Comparison of ENCODE assay signal across 14 cellular contexts in genomic region chr6:123770247-123770949, GRCh38. TPM values are rescaled to one million over a fixed set of nuclear protein-coding genes. Genes with fewer than 3 reads are reported as not detected.
A peak's percentile ranks its signal among the peaks of the same experiment; 100 is the strongest.
DNase-seq lines count a peak whose midpoint lies in the region; ATAC-seq and FAIRE-seq lines count a peak whose summit lies in the region.
"Had no signal": no experiment of that assay in that cellular context is flagged by ENCODE, and none has a peak within 500 bp of the region (broad histone marks: within the 10 kb centered on the region; RNA-seq: fewer than 3 reads in every experiment).

No MANE protein-coding gene starts in this region.

- H3K36me3 ChIP-seq in small intestine (ENCODE audit: control insufficient read depth in 2 of 2, insufficient read depth in 2 of 2, low read length in 2 of 2) = no peaks in the 10 kb centered on the region
- H3K36me3 ChIP-seq: BLaER1, ovary had no signal

- H3K4me1 Mint-ChIP-seq in activated naive CD4-positive, alpha-beta T cell treated with anti-CD3 and anti-CD28 coated beads for 36 hours (ENCODE audit: low read depth) = no peaks in the 10 kb centered on the region

- peak; percentile 53 for ATAC-seq in GM18909 (IDR thresholded peaks at IDR 0.05; ENCODE audit: poor library complexity, unreplicated experiment)
- ATAC-seq in HG02588 (IDR thresholded peaks at IDR 0.05; ENCODE audit: unreplicated experiment) = peak; percentile 69
- peak; percentile 74 for ATAC-seq in HG03469 (IDR thresholded peaks at IDR 0.05; ENCODE audit: unreplicated experiment)
- no peak for ATAC-seq in HG03095 (IDR thresholded peaks at IDR 0.05; ENCODE audit: unreplicated experiment)
- ATAC-seq: activated CD8-positive, alpha-beta T cell treated with anti-CD3 and anti-CD28 coated beads for 36 hours had no signal

- H3K36me3 Mint-ChIP-seq in activated naive CD4-positive, alpha-beta T cell treated with anti-CD3 and anti-CD28 coated beads for 36 hours (ENCODE audit: low read depth) = no peaks in the 10 kb centered on the region

- H3K27me3 Mint-ChIP-seq in activated naive CD4-positive, alpha-beta T cell treated with anti-CD3 and anti-CD28 coated beads for 36 hours (ENCODE audit: low read depth) = peaks cover 3% of the 10 kb centered on the region
- H3K27me3 Mint-ChIP-seq: activated CD8-positive, alpha-beta T cell treated with anti-CD3 and anti-CD28 coated beads for 36 hours had no signal

- H3K4me1 ChIP-seq in small intestine (ENCODE audit: control insufficient read depth in 2 of 2, insufficient read depth in 1 of 2, low read depth in 1 of 2, low read length in 1 of 2) = no peaks in the 10 kb centered on the region
- H3K4me1 ChIP-seq: BLaER1 had no signal

- no peaks in the 10 kb centered on the region for H3K9me3 Mint-ChIP-seq in activated naive CD4-positive, alpha-beta T cell treated with anti-CD3 and anti-CD28 coated beads for 36 hours
- H3K9me3 Mint-ChIP-seq: activated CD8-positive, alpha-beta T cell treated with anti-CD3 and anti-CD28 coated beads for 36 hours had no signal

- DNase-seq in iris pigment epithelial cell (ENCODE audit: low read depth) = peak; percentile 22
- DNase-seq in NCI-H1694 treated with DMSO at 0.1 percent for 48 hours (lab: John Stamatoyannopoulos, UW) = no peak
- no peak for DNase-seq in small intestine
- DNase-seq in activated naive CD4-positive, alpha-beta T cell treated with anti-CD3 and anti-CD28 coated beads for 36 hours = no peak
- DNase-seq: activated CD8-positive, alpha-beta T cell treated with anti-CD3 and anti-CD28 coated beads for 36 hours; NCI-H446 treated with DMSO at 0.1 percent for 48 hours; ovary; T1000 had no signal

- no peaks in the 10 kb centered on the region for H3K9me3 ChIP-seq in small intestine (ENCODE audit: control insufficient read depth, low read depth)
- H3K9me3 ChIP-seq: BLaER1, ovary had no signal

- CTCF ChIA-PET in activated naive CD4-positive, alpha-beta T cell treated with anti-CD3 and anti-CD28 coated beads for 36 hours (lab: Charles Lee) = no interaction called here

- no peak overlapping the region for H3K27ac ChIP-seq in small intestine (ENCODE audit: low read depth in 1 of 2, low read length in 1 of 2)
- H3K27ac ChIP-seq: BLaER1, ovary, RWPE1 had no signal

- no peak overlapping the region for H3K27ac Mint-ChIP-seq in activated naive CD4-positive, alpha-beta T cell treated with anti-CD3 and anti-CD28 coated beads for 36 hours
- H3K27ac Mint-ChIP-seq: activated CD8-positive, alpha-beta T cell treated with anti-CD3 and anti-CD28 coated beads for 36 hours had no signal

- no peak for FAIRE-seq in small intestine (lab: Jason Lieb, UNC)

- H3K27me3 ChIP-seq in small intestine (ENCODE audit: control insufficient read depth in 2 of 2, insufficient read depth in 2 of 2, low read length in 2 of 2) = no peaks in the 10 kb centered on the region
- H3K27me3 ChIP-seq: BLaER1, ovary had no signal

- H3K4me3 Mint-ChIP-seq in activated naive CD4-positive, alpha-beta T cell treated with anti-CD3 and anti-CD28 coated beads for 36 hours = no peak overlapping the region
- H3K4me3 Mint-ChIP-seq: activated CD8-positive, alpha-beta T cell treated with anti-CD3 and anti-CD28 coated beads for 36 hours had no signal

- intact Hi-C loops in activated naive CD4-positive, alpha-beta T cell treated with anti-CD3 and anti-CD28 coated beads for 36 hours (cut with micrococcal nuclease) = no loop called here

- H3K4me3 ChIP-seq in small intestine (ENCODE audit: low read depth in 1 of 2, low read length in 2 of 2) = no peak overlapping the region
- H3K4me3 ChIP-seq: BLaER1, ovary had no signal

- 27 to 65% (median 44%) methylated on average over 3 of the region's 3 CpGs for WGBS in small intestine, 3 donors

RNA-seq across cellular contexts. Expression of gene NKAIN2, which starts 33.3 kb away (rescaled TPM):
- polyA plus RNA-seq in small intestine = 1 to 10 TPM in 1 of 3 donors, under 1 TPM in 1, not detected in 1; 0.19 to 1.4 TPM
- not detected for total RNA-seq in activated naive CD4-positive, alpha-beta T cell treated with anti-CD3 and anti-CD28 coated beads for 36 hours
- total RNA-seq: activated CD8-positive, alpha-beta T cell treated with anti-CD3 and anti-CD28 coated beads for 36 hours had no signal
